Comparison of ENCODE assay signal across 10 cellular contexts in genomic region chr4:128859887-128860774, GRCh38. TPM values are rescaled to one million over a fixed set of nuclear protein-coding genes. Genes with fewer than 3 reads are reported as not detected.
DNase-seq lines count a peak whose midpoint lies in the region; ATAC-seq, FAIRE-seq and TF ChIP-seq lines count a peak whose summit lies in the region.
"Had no signal": no experiment of that assay in that cellular context is flagged by ENCODE, and none has a peak within 500 bp of the region (broad histone marks: within the 10 kb centered on the region; RNA-seq: fewer than 3 reads in every experiment).

No MANE protein-coding gene starts in this region.

- no peak overlapping the region for H3K27ac ChIP-seq in liver (ENCODE audit: low read depth in 1 of 2, low read length in 2 of 2)
- no peak overlapping the region for H3K27ac ChIP-seq in HepG2 (ENCODE audit: extremely low read length, insufficient read depth, low read length)
- peak overlapping the region; percentile 21 to 56 for H3K27ac ChIP-seq in ascending aorta
- H3K27ac ChIP-seq in esophagus squamous epithelium, result no peak overlapping the region

- H3K4me2 ChIP-seq in HepG2 (ENCODE audit: low read depth, low read length), result no peak overlapping the region

- TF ChIP-seq POLR2A in HepG2 (IDR thresholded peaks at IDR 0.05; ENCODE audit: insufficient read depth in 1 of 2, low read depth in 2 of 2, low read length in 2 of 2), result no peak
- no peak for TF ChIP-seq POLR2A in esophagus squamous epithelium (IDR thresholded peaks at IDR 0.05)

- ATAC-seq in HepG2, result no peak

- H3K36me3 ChIP-seq in liver (ENCODE audit: control insufficient read depth in 4 of 4, insufficient read depth in 3 of 4, low read depth in 1 of 4, low read length in 3 of 4), result peaks cover 9 to 67% (median 39%) of the 10 kb centered on the region in 4 donors
- peaks cover 45 to 85% of the 10 kb centered on the region in 2 experiments for H3K36me3 ChIP-seq in HepG2 (replicated peaks in 1 of 2; ENCODE audit: control insufficient read depth in 1 of 2, insufficient read depth in 2 of 2, low read length in 2 of 2)
- peaks cover 61 to 81% of the 10 kb centered on the region in 2 donors for H3K36me3 ChIP-seq in ascending aorta
- peaks cover 71% of the 10 kb centered on the region for H3K36me3 ChIP-seq in H7 (replicated peaks; ENCODE audit: control insufficient read depth, insufficient read depth, low read length)
- H3K36me3 ChIP-seq in esophagus squamous epithelium, result peaks cover 0 to 95% (median 41%) of the 10 kb centered on the region in 3 donors

- no peak overlapping the region for H3K9ac ChIP-seq in liver (ENCODE audit: low read depth in 1 of 2, low read length in 2 of 2)
- no peak overlapping the region for H3K9ac ChIP-seq in HepG2 (ENCODE audit: insufficient read depth, low read depth, low read length)

- no peaks in the 10 kb centered on the region for H3K27me3 ChIP-seq in liver (ENCODE audit: control insufficient read depth in 4 of 4, insufficient read depth in 4 of 4, low read length in 3 of 4)
- no peaks in the 10 kb centered on the region for H3K27me3 ChIP-seq in HepG2 (ENCODE audit: control insufficient read depth in 1 of 2, insufficient read depth in 2 of 2, low read length in 2 of 2)
- no peaks in the 10 kb centered on the region for H3K27me3 ChIP-seq in ascending aorta
- H3K27me3 ChIP-seq in H7 (ENCODE audit: control insufficient read depth, insufficient read depth, low read length), result no peaks in the 10 kb centered on the region
- no peaks in the 10 kb centered on the region for H3K27me3 ChIP-seq in esophagus squamous epithelium

- no peaks in the 10 kb centered on the region for H3K9me3 ChIP-seq in liver (ENCODE audit: control insufficient read depth in 4 of 4, low read length in 3 of 4)
- H3K9me3 ChIP-seq in HepG2 (ENCODE audit: low read length), result no peaks in the 10 kb centered on the region
- H3K9me3 ChIP-seq in ascending aorta, result no peaks in the 10 kb centered on the region
- no peaks in the 10 kb centered on the region for H3K9me3 ChIP-seq in esophagus squamous epithelium
- H3K9me3 ChIP-seq: HAP-1 had no signal

- H3K79me2 ChIP-seq in HepG2 (ENCODE audit: insufficient read depth, low read length), result no peaks in the 10 kb centered on the region

- BruUV-seq in HepG2 (replicated peaks; lab: Mats Ljungman, UMichigan), result no TSS peak

- CTCF ChIA-PET in HepG2 (lab: Yijun Ruan, JAX; ENCODE audit: low intra/inter-chr PET ratio, low total read pairs), result no interaction called here

- TF ChIP-seq CTCF in liver (IDR thresholded peaks at IDR 0.05; ENCODE audit: low read depth, low read length, missing input control) (no peak), HepG2 (CRISPR knock-in tag; IDR thresholded peaks at IDR 0.05) (no peak), ascending aorta (IDR thresholded peaks at IDR 0.05) (no peak), esophagus squamous epithelium (IDR thresholded peaks at IDR 0.05) (no peak)

- WGBS in liver, result 74% methylated on average over 6 of the region's 6 CpGs
- 95% methylated on average over 4 of the region's 6 CpGs for WGBS in HepG2 (ENCODE audit: low lambda C conversion rate)
- WGBS in esophagus squamous epithelium, 2 donors, result 32 to 36% methylated on average over 6 of the region's 6 CpGs

- POLR2A ChIA-PET in HepG2 (lab: Yijun Ruan, JAX), result no interaction called here

- no peak for DNase-seq in HepG2 (ENCODE audit: low spot score)
- no peak for DNase-seq in ascending aorta (ENCODE audit: low spot score in 2 of 2)
- DNase-seq in left kidney (ENCODE audit: low read depth, low spot score), result peak; percentile 15
- DNase-seq in H7, result no peak
- no peak for DNase-seq in RCC 7860 (ENCODE audit: low spot score)
- DNase-seq in DMS153 (lab: John Stamatoyannopoulos, UW), result no peak
- no peak for DNase-seq in esophagus squamous epithelium (lab: John Stamatoyannopoulos, UW)
- DNase-seq: NCI-H1694 had no signal

- H2AFZ ChIP-seq in HepG2 (ENCODE audit: low read length), result no peak overlapping the region

- peaks cover 0 to 8% (median 3%) of the 10 kb centered on the region in 4 donors for H3K4me1 ChIP-seq in liver (ENCODE audit: control insufficient read depth in 4 of 4, insufficient read depth in 4 of 4, low read length in 3 of 4)
- H3K4me1 ChIP-seq in HepG2 (ENCODE audit: insufficient read depth, low read length), result no peaks in the 10 kb centered on the region
- H3K4me1 ChIP-seq in ascending aorta, result peaks cover 0 to 18% of the 10 kb centered on the region in 2 donors
- H3K4me1 ChIP-seq in esophagus squamous epithelium, result peaks cover 0 to 43% (median 0%) of the 10 kb centered on the region in 3 donors
- H3K4me1 ChIP-seq: HAP-1 had no signal

- TF ChIP-seq EP300 in HepG2 (IDR thresholded peaks at IDR 0.05; ENCODE audit: low read depth in 2 of 2, low read length in 2 of 2) (no peak), HepG2 (CRISPR knock-in tag; IDR thresholded peaks at IDR 0.05; ENCODE audit: borderline replicate concordance) (no peak)

- TF ChIP-seq RAD21 in liver (IDR thresholded peaks at IDR 0.05) (no peak), HepG2 (CRISPR knock-in tag; IDR thresholded peaks at IDR 0.05) (no peak)

- H4K20me1 ChIP-seq in HepG2 (ENCODE audit: insufficient read depth, low read length), result peaks cover 7% of the 10 kb centered on the region; the same call in 1 of the 2 replicates

- in situ Hi-C loops in HepG2 (cut with HindIII; ENCODE audit: extremely low pct_ligation_motif_present, low pct_unique_long_range_greater_than_20kb), result loop anchor here (5.0 kb wide), 2 partner anchors 48 to 293 kb away; no protein-coding TSS in a partner anchor

- H3K4me3 ChIP-seq in liver (ENCODE audit: low read depth in 1 of 3, low read length in 3 of 3) (no peak overlapping the region), HepG2 (replicated peaks in 1 of 3; ENCODE audit: insufficient read depth in 1 of 3, low read depth in 2 of 3, low read length in 3 of 3) (no peak overlapping the region), ascending aorta (no peak overlapping the region), H7 (ENCODE audit: insufficient read depth, low read depth, low read length) (no peak overlapping the region), esophagus squamous epithelium (no peak overlapping the region)
- H3K4me3 ChIP-seq: HAP-1 had no signal

- intact Hi-C loops in HepG2 (cut with micrococcal nuclease; ENCODE audit: unreplicated experiment) (loop anchor here (10.0 kb wide), 1 partner anchor 235 kb away; the partner anchor contains the start of genes C4orf33 and SCLT1), ascending aorta (cut with DNase I) (loop anchor here (5.0 kb wide), 3 partner anchors 293 to 573 kb away; partner anchors contain the start of gene PGRMC2), esophagus squamous epithelium (cut with DNase I) (loop anchor here (10.0 kb wide), 3 partner anchors 295 to 665 kb away; no protein-coding TSS in a partner anchor)

- FAIRE-seq in HepG2 (lab: Jason Lieb, UNC) (no peak), RCC 7860 (lab: Jason Lieb, UNC) (no peak)

TF ChIP-seq in liver, 16 proteins besides CTCF, POLR2A, EP300 and RAD21:
- TF ChIP-seq MAX (IDR thresholded peaks at IDR 0.05) (no peak), NR2F2 (IDR thresholded peaks at IDR 0.05) (peak; percentile 41), GABPA (IDR thresholded peaks at IDR 0.05 in 1 of 2, conservative IDR thresholded peaks at IDR 0.05 in 1 of 2) (no peak)

TF ChIP-seq in HepG2, 621 proteins besides CTCF, POLR2A, EP300 and RAD21:
- TF ChIP-seq KMT2A (CRISPR knock-in tag; IDR thresholded peaks at IDR 0.05) (no peak), REPIN1 (CRISPR knock-in tag; IDR thresholded peaks at IDR 0.05; ENCODE audit: borderline replicate concordance, low read depth) (no peak), PHF21A (CRISPR knock-in tag; IDR thresholded peaks at IDR 0.05) (no peak)
TF ChIP-seq in HepG2: peak in this region for 0.

RNA-seq across cellular contexts. Expression of gene JADE1, which starts 50.6 kb away (rescaled TPM):
- 10 to 100 TPM; 15.9 to 17.6 TPM for total RNA-seq in liver
- 1 to 10 TPM; 5.0 TPM for polyA plus RNA-seq in liver
- 19.3 and 23.4 TPM in 2 replicates for total RNA-seq in HepG2 (2016; rRNA removed; fragmentation: Illumina TruSeq; extraction: Trizol)
- total RNA-seq in HepG2 (2016; cell fraction: cytosol; rRNA removed; fragmentation: Illumina TruSeq; extraction: Trizol; ENCODE audit: low read depth), result 6.6 and 7.7 TPM in 2 replicates
- total RNA-seq in HepG2 (2016; cell fraction: insoluble cytoplasmic fraction; rRNA removed; fragmentation: Illumina TruSeq; extraction: Trizol), result 18.1 and 21.4 TPM in 2 replicates
- total RNA-seq in HepG2 (2016; cell fraction: membrane; rRNA removed; fragmentation: Illumina TruSeq; extraction: Trizol), result 10.8 and 10.9 TPM in 2 replicates
- 20.7 and 21.9 TPM in 2 replicates for total RNA-seq in HepG2 (2016; cell fraction: nucleus; rRNA removed; fragmentation: Illumina TruSeq; extraction: Trizol)
- polyA plus RNA-seq in HepG2 (2011; rRNA removed), result 4.9 and 5.4 TPM in 2 replicates
- polyA plus RNA-seq in HepG2 (2011; cell fraction: cytosol; rRNA removed), result 4.4 and 4.5 TPM in 2 replicates
- 9.5 and 9.6 TPM in 2 replicates for polyA plus RNA-seq in HepG2 (2011; cell fraction: nucleus; rRNA removed)
- 10.1 and 12.2 TPM in 2 replicates for polyA plus RNA-seq in HepG2 (2012)
- polyA plus RNA-seq in HepG2 (2016; cell fraction: cytosol; fragmentation: Illumina TruSeq; extraction: Trizol; ENCODE audit: low read depth), result 1.0 and 1.1 TPM in 2 replicates
- 17.4 and 18.4 TPM in 2 replicates for polyA plus RNA-seq in HepG2 (2016; cell fraction: insoluble cytoplasmic fraction; fragmentation: Illumina TruSeq; extraction: Trizol; ENCODE audit: low read depth)
- polyA plus RNA-seq in HepG2 (2016; cell fraction: membrane; fragmentation: Illumina TruSeq; extraction: Trizol; ENCODE audit: low read depth), result 4.8 and 4.9 TPM in 2 replicates
- polyA plus RNA-seq in HepG2 (2016; cell fraction: nucleus; fragmentation: Illumina TruSeq; extraction: Trizol; ENCODE audit: insufficient read depth, low read depth), result 25.1 and 26.7 TPM in 2 replicates
- polyA minus RNA-seq in HepG2 (2011; rRNA and poly(A)+ RNA removed; ENCODE audit: low replicate concordance), result 18.0 and 27.0 TPM in 2 replicates
- polyA minus RNA-seq in HepG2 (2011; cell fraction: cytosol; rRNA and poly(A)+ RNA removed), result 7.4 and 7.7 TPM in 2 replicates
- polyA minus RNA-seq in HepG2 (2011; cell fraction: nucleus; rRNA and poly(A)+ RNA removed), result 18.4 and 20.6 TPM in 2 replicates
- total RNA-seq in ascending aorta, result 33.8 TPM
- total RNA-seq in H7 (2014; rRNA removed; shearing (Covaris generic)), result 33.8 and 43.5 TPM in 2 replicates
- total RNA-seq in esophagus squamous epithelium, result 10 to 100 TPM in 2 of 4 donors, 1 to 10 TPM in 2; 3.6 to 27.1 (median 8.3) TPM

Comparison
In these comparisons a context has a peak if more than half of its experiments do, and no peak if none do; other contexts are left out.
1. H3K27ac ChIP-seq: peak in ascending aorta (2 of 2); none in liver (0 of 2), HepG2 (single experiment) and esophagus squamous epithelium (0 of 4).